20 cellular contexts compared by ENCODE assay signal in genomic region chr13:107157272-107157671, GRCh38.
"Had no signal": no experiment of that assay in that cellular context is flagged by ENCODE, and none has a peak within 500 bp of the region (broad histone marks: within the 10 kb centered on the region; RNA-seq: fewer than 3 reads in every experiment).

No MANE protein-coding gene starts in this region.

- H3K4me1 Mint-ChIP-seq: activated CD4-positive, alpha-beta T cell treated with anti-CD3 and anti-CD28 coated beads, Interleukin-2, amount 10 ng/mL, durations not matched to agents 7 days and 5 days; activated naive CD8-positive, alpha-beta T cell treated with anti-CD3 and anti-CD28 coated beads for 36 hours; natural killer cell had no signal

- H3K4me3 ChIP-seq: thoracic aorta, upper lobe of right lung had no signal

- H3K27me3 ChIP-seq: upper lobe of right lung had no signal

- H3K27me3 Mint-ChIP-seq: activated CD4-positive, alpha-beta T cell treated with anti-CD3 and anti-CD28 coated beads, Interleukin-2, amount 10 ng/mL, durations not matched to agents 7 days and 5 days; activated naive CD8-positive, alpha-beta T cell treated with anti-CD3 and anti-CD28 coated beads for 36 hours; dendritic cell treated with granulocyte-macrophage colony-stimulating factor and Interleukin-4, amounts not matched to agents 40 ng/mL and 50 ng/mL, for 4 days; stimulated activated naive CD8-positive, alpha-beta T cell treated with anti-CD3 and anti-CD28 coated beads, Interleukin-15, Interleukin-2, amounts not matched to agents 100 ng/mL and 50 ng/mL, for 24 hours had no signal

- FAIRE-seq: small intestine had no signal

- H3K36me3 Mint-ChIP-seq: activated naive CD8-positive, alpha-beta T cell treated with anti-CD3 and anti-CD28 coated beads for 36 hours; natural killer cell had no signal

- H3K4me1 ChIP-seq: upper lobe of right lung had no signal

- ATAC-seq: natural killer cell, upper lobe of right lung had no signal

- DNase-seq: activated CD4-positive, alpha-beta T cell treated with anti-CD3 and anti-CD28 coated beads, Interleukin-2, amount 10 ng/mL, durations not matched to agents 7 days and 5 days; activated CD4-positive, CD25-positive, alpha-beta regulatory T cell; activated CD8-positive, alpha-beta memory T cell treated with anti-CD3 and anti-CD28 coated beads for 24 hours; activated naive CD8-positive, alpha-beta T cell treated with anti-CD3 and anti-CD28 coated beads for 36 hours; anterior cingulate cortex; cerebellar nuclear complex; effector memory CD4-positive, alpha-beta T cell; glutamatergic neuron; hypothalamus; kidney glomerular epithelial cell; mesendoderm; natural killer cell; small intestine; stimulated activated CD4-positive, alpha-beta T cell treated with anti-CD3 and anti-CD28 coated beads, Interleukin-4, amount 100 ng/mL, for 24 hours; upper lobe of right lung had no signal

- H3K9me3 ChIP-seq: thoracic aorta, upper lobe of right lung had no signal

- H3K9me3 Mint-ChIP-seq: activated CD4-positive, alpha-beta T cell treated with anti-CD3 and anti-CD28 coated beads, Interleukin-2, amount 10 ng/mL, durations not matched to agents 7 days and 5 days; dendritic cell treated with granulocyte-macrophage colony-stimulating factor and Interleukin-4, amounts not matched to agents 40 ng/mL and 50 ng/mL, for 4 days; T-helper 2 cell treated with Interferon-gamma antibody and Interleukin-4, amounts not matched to agents 5 μg/mL and 100 μg/mL, for 36 hours had no signal

- H3K36me3 ChIP-seq: thoracic aorta, upper lobe of right lung had no signal

- H3K4me3 Mint-ChIP-seq: activated CD4-positive, alpha-beta T cell treated with anti-CD3 and anti-CD28 coated beads, Interleukin-2, amount 10 ng/mL, durations not matched to agents 7 days and 5 days; activated naive CD8-positive, alpha-beta T cell treated with anti-CD3 and anti-CD28 coated beads for 36 hours; activated T-helper 1 cell treated with anti-CD3 and anti-CD28 coated beads, Interleukin-12 subunit alpha, Interleukin-12 subunit beta, Interleukin-2, Interleukin-4 antibody, amounts not matched to agents 30 ng/mL and 10 ng/mL and 1 ng/mL, durations not matched to agents 14 hours and 24 hours and 36 hours; dendritic cell treated with granulocyte-macrophage colony-stimulating factor and Interleukin-4, amounts not matched to agents 40 ng/mL and 50 ng/mL, for 4 days; natural killer cell; stimulated activated naive CD8-positive, alpha-beta T cell treated with anti-CD3 and anti-CD28 coated beads, Interleukin-15, Interleukin-2, amounts not matched to agents 100 ng/mL and 50 ng/mL, for 24 hours; T-helper 2 cell treated with Interferon-gamma antibody and Interleukin-4, amounts not matched to agents 5 μg/mL and 100 μg/mL, for 36 hours had no signal

- H3K27ac ChIP-seq: thoracic aorta, upper lobe of right lung had no signal

- H3K27ac Mint-ChIP-seq: activated CD4-positive, alpha-beta T cell treated with anti-CD3 and anti-CD28 coated beads, Interleukin-2, amount 10 ng/mL, durations not matched to agents 7 days and 5 days; activated naive CD8-positive, alpha-beta T cell treated with anti-CD3 and anti-CD28 coated beads for 36 hours; activated T-helper 1 cell treated with anti-CD3 and anti-CD28 coated beads, Interleukin-12 subunit alpha, Interleukin-12 subunit beta, Interleukin-2, Interleukin-4 antibody, amounts not matched to agents 30 ng/mL and 10 ng/mL and 1 ng/mL, durations not matched to agents 14 hours and 24 hours and 36 hours; dendritic cell treated with granulocyte-macrophage colony-stimulating factor and Interleukin-4, amounts not matched to agents 40 ng/mL and 50 ng/mL, for 4 days; natural killer cell; stimulated activated naive CD8-positive, alpha-beta T cell treated with anti-CD3 and anti-CD28 coated beads, Interleukin-15, Interleukin-2, amounts not matched to agents 100 ng/mL and 50 ng/mL, for 24 hours; T-helper 2 cell treated with Interferon-gamma antibody and Interleukin-4, amounts not matched to agents 5 μg/mL and 100 μg/mL, for 36 hours had no signal
